Comparison of ENCODE assay signal across 1 cellular context in the genomic region with DNA sequence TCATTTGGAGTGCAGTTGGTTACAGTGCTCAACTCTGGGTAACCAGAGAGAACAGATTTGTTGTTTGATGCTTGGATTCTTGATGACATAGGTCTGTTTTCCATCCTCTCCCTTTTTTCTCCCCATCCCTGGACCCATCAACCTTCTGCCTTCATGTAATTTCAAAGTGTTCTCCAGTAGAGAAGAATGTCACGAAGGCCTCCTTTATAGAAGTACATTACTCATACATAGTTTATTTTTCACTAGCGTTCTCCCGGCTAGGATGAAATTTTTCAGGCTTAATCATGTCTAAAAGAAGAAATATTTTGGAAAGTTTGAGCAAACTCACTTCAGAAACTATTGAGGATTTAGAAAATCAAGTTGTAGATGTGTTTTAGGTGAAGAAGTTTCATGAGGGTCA.
TF ChIP-seq lines count a peak whose summit lies in the region.

No MANE protein-coding gene starts in this region.

TF ChIP-seq in HCT116, 20 proteins besides CTCF, POLR2A, EP300 and RAD21 (continued from another document):
- TF ChIP-seq, protein P1, sequence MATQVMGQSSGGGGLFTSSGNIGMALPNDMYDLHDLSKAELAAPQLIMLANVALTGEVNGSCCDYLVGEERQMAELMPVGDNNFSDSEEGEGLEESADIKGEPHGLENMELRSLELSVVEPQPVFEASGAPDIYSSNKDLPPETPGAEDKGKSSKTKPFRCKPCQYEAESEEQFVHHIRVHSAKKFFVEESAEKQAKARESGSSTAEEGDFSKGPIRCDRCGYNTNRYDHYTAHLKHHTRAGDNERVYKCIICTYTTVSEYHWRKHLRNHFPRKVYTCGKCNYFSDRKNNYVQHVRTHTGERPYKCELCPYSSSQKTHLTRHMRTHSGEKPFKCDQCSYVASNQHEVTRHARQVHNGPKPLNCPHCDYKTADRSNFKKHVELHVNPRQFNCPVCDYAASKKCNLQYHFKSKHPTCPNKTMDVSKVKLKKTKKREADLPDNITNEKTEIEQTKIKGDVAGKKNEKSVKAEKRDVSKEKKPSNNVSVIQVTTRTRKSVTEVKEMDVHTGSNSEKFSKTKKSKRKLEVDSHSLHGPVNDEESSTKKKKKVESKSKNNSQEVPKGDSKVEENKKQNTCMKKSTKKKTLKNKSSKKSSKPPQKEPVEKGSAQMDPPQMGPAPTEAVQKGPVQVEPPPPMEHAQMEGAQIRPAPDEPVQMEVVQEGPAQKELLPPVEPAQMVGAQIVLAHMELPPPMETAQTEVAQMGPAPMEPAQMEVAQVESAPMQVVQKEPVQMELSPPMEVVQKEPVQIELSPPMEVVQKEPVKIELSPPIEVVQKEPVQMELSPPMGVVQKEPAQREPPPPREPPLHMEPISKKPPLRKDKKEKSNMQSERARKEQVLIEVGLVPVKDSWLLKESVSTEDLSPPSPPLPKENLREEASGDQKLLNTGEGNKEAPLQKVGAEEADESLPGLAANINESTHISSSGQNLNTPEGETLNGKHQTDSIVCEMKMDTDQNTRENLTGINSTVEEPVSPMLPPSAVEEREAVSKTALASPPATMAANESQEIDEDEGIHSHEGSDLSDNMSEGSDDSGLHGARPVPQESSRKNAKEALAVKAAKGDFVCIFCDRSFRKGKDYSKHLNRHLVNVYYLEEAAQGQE (IDR thresholded peaks at IDR 0.05; ENCODE audit: low read depth), result no peak
- TF ChIP-seq SIN3A (IDR thresholded peaks at IDR 0.05; ENCODE audit: low read depth), result no peak
- TF ChIP-seq, protein P2, sequence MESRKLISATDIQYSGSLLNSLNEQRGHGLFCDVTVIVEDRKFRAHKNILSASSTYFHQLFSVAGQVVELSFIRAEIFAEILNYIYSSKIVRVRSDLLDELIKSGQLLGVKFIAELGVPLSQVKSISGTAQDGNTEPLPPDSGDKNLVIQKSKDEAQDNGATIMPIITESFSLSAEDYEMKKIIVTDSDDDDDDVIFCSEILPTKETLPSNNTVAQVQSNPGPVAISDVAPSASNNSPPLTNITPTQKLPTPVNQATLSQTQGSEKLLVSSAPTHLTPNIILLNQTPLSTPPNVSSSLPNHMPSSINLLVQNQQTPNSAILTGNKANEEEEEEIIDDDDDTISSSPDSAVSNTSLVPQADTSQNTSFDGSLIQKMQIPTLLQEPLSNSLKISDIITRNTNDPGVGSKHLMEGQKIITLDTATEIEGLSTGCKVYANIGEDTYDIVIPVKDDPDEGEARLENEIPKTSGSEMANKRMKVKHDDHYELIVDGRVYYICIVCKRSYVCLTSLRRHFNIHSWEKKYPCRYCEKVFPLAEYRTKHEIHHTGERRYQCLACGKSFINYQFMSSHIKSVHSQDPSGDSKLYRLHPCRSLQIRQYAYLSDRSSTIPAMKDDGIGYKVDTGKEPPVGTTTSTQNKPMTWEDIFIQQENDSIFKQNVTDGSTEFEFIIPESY (IDR thresholded peaks at IDR 0.05; ENCODE audit: extremely low read depth, insufficient replicate concordance, low read length), result no peak
TF ChIP-seq in HCT116: peak in this region for 0.
